20 cellular contexts compared by ENCODE assay signal in the genomic region with DNA sequence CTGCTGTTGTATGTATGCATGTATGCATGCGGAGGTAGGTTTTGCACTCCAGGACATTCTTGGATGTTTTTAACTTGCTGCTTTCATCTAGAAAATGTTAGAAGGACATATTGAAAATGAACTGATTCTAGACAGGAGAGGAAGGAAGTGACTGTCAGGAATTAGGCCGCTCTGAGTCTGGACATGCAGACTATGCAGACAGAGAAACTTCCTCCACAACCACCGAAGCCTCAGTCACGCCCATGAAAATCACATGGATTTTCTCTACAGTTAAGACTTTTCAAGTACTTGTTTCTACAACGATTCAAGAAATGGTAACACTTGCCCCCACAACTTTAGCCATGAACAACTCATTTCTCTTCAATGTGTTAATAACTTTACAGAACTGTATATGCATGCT.
DNase-seq lines count a peak whose midpoint lies in the region; ATAC-seq and TF ChIP-seq lines count a peak whose summit lies in the region.
"Had no signal": no experiment of that assay in that cellular context is flagged by ENCODE, and none has a peak within 500 bp of the region (broad histone marks: within the 10 kb centered on the region; RNA-seq: fewer than 3 reads in every experiment).

No MANE protein-coding gene starts in this region.

- DNase-seq in SKM-1 treated with dmso at 0.1 percent for 144 hours (lab: John Stamatoyannopoulos, UW; ENCODE audit: unreplicated experiment) (peak; percentile 18), SKM-1 (lab: John Stamatoyannopoulos, UW; ENCODE audit: unreplicated experiment) (no peak), UCSD-AML1 (lab: John Stamatoyannopoulos, UW; ENCODE audit: unreplicated experiment) (peak; percentile 19), foreskin keratinocyte (peak; percentile 31 to 63), ureter (ENCODE audit: low spot score) (peak; percentile 44), inferior parietal cortex (ENCODE audit: extremely low spot score) (no peak), NCI-H2227 (lab: John Stamatoyannopoulos, UW; ENCODE audit: unreplicated experiment) (no peak)
- DNase-seq: activated CD4-positive, alpha-beta T cell treated with anti-CD3 and anti-CD28 coated beads, Interleukin-2, amount 10 ng/mL, durations not matched to agents 24 days and 14 days; activated gamma-delta T cell treated with Interleukin-2 at 50 U/mL for 16 hours; cerebellar nuclear complex; HFFc6; hypothalamus; kidney glomerular epithelial cell; NCI-H1694 treated with DMSO at 0.1 percent for 48 hours; NCI-H510A; SHP77 treated with DMSO at 0.1 percent for 48 hours; T-helper 9 cell; testis had no signal

- no peaks in the 10 kb centered on the region for H3K27me3 ChIP-seq in foreskin keratinocyte
- H3K27me3 ChIP-seq: testis had no signal

- ATAC-seq in foreskin keratinocyte (peak; percentile 60), GM18519 (IDR thresholded peaks at IDR 0.05; ENCODE audit: low FRiP score, unreplicated experiment) (no peak)
- ATAC-seq: stimulated activated effector memory CD8-positive, alpha-beta T cell treated with anti-CD3 and anti-CD28 coated beads, Interleukin-12 subunit alpha, Interleukin-12 subunit beta, amount 100 ng/mL, for 72 hours had no signal

- H3K4me1 ChIP-seq in foreskin keratinocyte = peaks cover 30% of the 10 kb centered on the region

- H3K27ac ChIP-seq in foreskin keratinocyte = no peak overlapping the region
- H3K27ac ChIP-seq: testis had no signal

- no peak for TF ChIP-seq CTCF in foreskin keratinocyte (conservative IDR thresholded peaks at IDR 0.05)

Comparison
In these comparisons a context has a peak if more than half of its experiments do, and no peak if none do; other contexts are left out.
1. DNase-seq: peak in SKM-1 treated with dmso at 0.1 percent for 144 hours (single experiment), UCSD-AML1 (single experiment), foreskin keratinocyte (2 of 2) and ureter (single experiment); none in SKM-1 (single experiment), inferior parietal cortex (single experiment) and NCI-H2227 (single experiment).